ENCODE assay signal across 21 cellular contexts in genomic region chr9:4804531-4805016, GRCh38.
"Had no signal": no experiment of that assay in that cellular context is flagged by ENCODE, and none has a peak within 500 bp of the region (broad histone marks: within the 10 kb centered on the region; RNA-seq: fewer than 3 reads in every experiment).

No MANE protein-coding gene starts in this region.

- H3K4me1 ChIP-seq: colonic mucosa, foreskin keratinocyte, parathyroid adenoma, prostate gland, suprapubic skin had no signal

- H2AFZ ChIP-seq: hepatocyte, parathyroid adenoma had no signal

- H3K4me2 ChIP-seq: hepatocyte had no signal

- H3K27ac ChIP-seq: colonic mucosa, foreskin keratinocyte, hepatocyte, lower lobe of right lung, parathyroid adenoma, prostate gland, sigmoid colon, suprapubic skin, transverse colon had no signal

- H3K4me3 ChIP-seq: colonic mucosa, hepatocyte, left lung, lower lobe of right lung, prostate gland, sigmoid colon, suprapubic skin, transverse colon had no signal

- H3K9ac ChIP-seq: parathyroid adenoma had no signal

- H3K9me3 ChIP-seq: colonic mucosa, prostate gland, suprapubic skin had no signal

- ATAC-seq: foreskin keratinocyte, left lung, natural killer cell had no signal

- FAIRE-seq: endothelial cell of umbilical vein, small intestine, urothelium cell line had no signal

- DNase-seq: colonic mucosa; effector CD4-positive, alpha-beta T cell; endodermal cell; erythroblast; foreskin keratinocyte; islet precursor cell; lower lobe of right lung; natural killer cell; retina; sigmoid colon; small intestine; stimulated activated CD4-positive, alpha-beta T cell treated with anti-CD3 and anti-CD28 coated beads, Interleukin-12 subunit alpha, Interleukin-12 subunit beta, amount 100 ng/mL, for 4 hours; stimulated activated naive CD4-positive, alpha-beta T cell treated with Interleukin-2 at 50 U/mL for 16 hours; transverse colon had no signal

- H3K36me3 ChIP-seq: colonic mucosa, left lung, lower lobe of right lung, prostate gland, sigmoid colon, suprapubic skin, transverse colon had no signal

- H3K27me3 ChIP-seq: colonic mucosa, foreskin keratinocyte, hepatocyte, left lung, sigmoid colon, suprapubic skin, transverse colon had no signal
